ENCODE assay signal across 9 cellular contexts in genomic region chr3:156677536-156677935, GRCh38. TPM values are rescaled to one million over a fixed set of nuclear protein-coding genes. Genes with fewer than 3 reads are reported as not detected.
A peak's percentile ranks its signal among the peaks of the same experiment; 100 is the strongest.
DNase-seq lines count a peak whose midpoint lies in the region; TF ChIP-seq lines count a peak whose summit lies in the region.
"Had no signal": no experiment of that assay in that cellular context is flagged by ENCODE, and none has a peak within 500 bp of the region (broad histone marks: within the 10 kb centered on the region; RNA-seq: fewer than 3 reads in every experiment).

No MANE protein-coding gene starts in this region.

- H3K9me3 Mint-ChIP-seq in activated T-helper 2 cell treated with anti-CD3 and anti-CD28 coated beads, Interferon-gamma antibody, Interleukin-2, Interleukin-4, amounts not matched to agents 10 μg/mL and 5 μg/mL and 100 μg/mL, durations not matched to agents 14 hours and 24 hours and 36 hours: no peaks in the 10 kb centered on the region

- H3K27me3 ChIP-seq in A673 (replicated peaks; ENCODE audit: insufficient read depth, low read depth, low read length, poor library complexity) (no peaks in the 10 kb centered on the region), layer of hippocampus (ENCODE audit: control insufficient read depth, insufficient read depth, low read length) (no peaks in the 10 kb centered on the region)
- H3K27me3 ChIP-seq in effector memory CD4-positive, alpha-beta T cell (replicated peaks; ENCODE audit: control insufficient read depth, insufficient read depth, low read length, poor library complexity, severe bottlenecking): no peaks in the 10 kb centered on the region

- peaks cover 62% of the 10 kb centered on the region for H3K36me3 Mint-ChIP-seq in activated T-helper 2 cell treated with anti-CD3 and anti-CD28 coated beads, Interferon-gamma antibody, Interleukin-2, Interleukin-4, amounts not matched to agents 10 μg/mL and 5 μg/mL and 100 μg/mL, durations not matched to agents 14 hours and 24 hours and 36 hours (ENCODE audit: low read depth)

- H3K9me3 ChIP-seq in A673 (ENCODE audit: low read depth, low read length, poor library complexity, severe bottlenecking): no peaks in the 10 kb centered on the region
- H3K9me3 ChIP-seq in effector memory CD4-positive, alpha-beta T cell (ENCODE audit: control insufficient read depth, low read length): no peaks in the 10 kb centered on the region

- no peak for TF ChIP-seq CTCF in A673 (conservative IDR thresholded peaks at IDR 0.05; ENCODE audit: low read depth, low read length)

- peaks cover 51% of the 10 kb centered on the region for H3K4me1 ChIP-seq in A673 (ENCODE audit: insufficient read depth, low read length, poor library complexity, severe bottlenecking)
- H3K4me1 ChIP-seq in effector memory CD4-positive, alpha-beta T cell (ENCODE audit: control insufficient read depth, insufficient read depth, low read length, poor library complexity, severe bottlenecking): peaks cover 18% of the 10 kb centered on the region

- H3K4me3 ChIP-seq in A673 (ENCODE audit: low read depth, low read length, poor library complexity, severe bottlenecking): peak overlapping the region; percentile 89
- H3K4me3 ChIP-seq in effector memory CD4-positive, alpha-beta T cell (ENCODE audit: insufficient read depth, low read depth, low read length, poor library complexity, severe bottlenecking): no peak overlapping the region

- no TSS peak for BruUV-seq in A673 (replicated peaks; lab: Mats Ljungman, UMichigan)

- H3K36me3 ChIP-seq in A673 (ENCODE audit: insufficient read depth, low read length, poor library complexity, severe bottlenecking): peaks cover 53% of the 10 kb centered on the region
- H3K36me3 ChIP-seq in effector memory CD4-positive, alpha-beta T cell (ENCODE audit: control insufficient read depth, insufficient read depth, low read length): peaks cover 9% of the 10 kb centered on the region

- intact Hi-C loops in A673 (cut with micrococcal nuclease; ENCODE audit: unreplicated experiment): loop anchor here (5.0 kb wide), 3 partner anchors 135 to 525 kb away; no protein-coding TSS in a partner anchor
- intact Hi-C loops in activated T-helper 2 cell treated with anti-CD3 and anti-CD28 coated beads, Interferon-gamma antibody, Interleukin-2, Interleukin-4, amounts not matched to agents 10 μg/mL and 5 μg/mL and 100 μg/mL, durations not matched to agents 14 hours and 24 hours and 36 hours (cut with micrococcal nuclease): loop anchor here (1.0 to 2.0 kb wide), 3 partner anchors 8 to 459 kb away; no protein-coding TSS in a partner anchor

- DNase-seq in A673 (ENCODE audit: low spot score): no peak
- peak; percentile 14 for DNase-seq in Daoy (ENCODE audit: low read depth)
- no peak for DNase-seq in activated T-helper 2 cell treated with anti-CD3 and anti-CD28 coated beads, Interferon-gamma antibody, Interleukin-2, Interleukin-4, amounts not matched to agents 10 μg/mL and 5 μg/mL and 100 μg/mL, durations not matched to agents 14 hours and 24 hours and 36 hours (ENCODE audit: low spot score)
- DNase-seq in NCI-H187 treated with DMSO at 0.1 percent for 48 hours (lab: John Stamatoyannopoulos, UW): no peak
- no peak for DNase-seq in stimulated activated CD4-positive, alpha-beta T cell treated with anti-CD3 and anti-CD28 coated beads, Interleukin-15, amount 100 ng/mL, for 24 hours
- no peak for DNase-seq in effector memory CD4-positive, alpha-beta T cell
- no peak for DNase-seq in NCI-H1930 (lab: John Stamatoyannopoulos, UW)
- DNase-seq: effector CD8-positive, alpha-beta T cell had no signal

- H3K27ac ChIP-seq in A673 (ENCODE audit: low read depth, low read length, poor library complexity, severe bottlenecking): no peak overlapping the region
- peak overlapping the region; percentile 35 for H3K27ac ChIP-seq in layer of hippocampus (ENCODE audit: low read depth, low read length)
- no peak overlapping the region for H3K27ac ChIP-seq in effector memory CD4-positive, alpha-beta T cell (ENCODE audit: insufficient read depth, low read length, poor library complexity, severe bottlenecking)

- no peaks in the 10 kb centered on the region for H3K27me3 Mint-ChIP-seq in activated T-helper 2 cell treated with anti-CD3 and anti-CD28 coated beads, Interferon-gamma antibody, Interleukin-2, Interleukin-4, amounts not matched to agents 10 μg/mL and 5 μg/mL and 100 μg/mL, durations not matched to agents 14 hours and 24 hours and 36 hours (ENCODE audit: low read depth)

- POLR2A ChIA-PET in A673 (lab: Charles Lee; ENCODE audit: low non-redundant PET): interaction anchor here (0.6 kb wide), 1 partner anchor 11 kb away, joined by 12 read pairs; no protein-coding TSS in a partner anchor

- H3K4me1 Mint-ChIP-seq in activated T-helper 2 cell treated with anti-CD3 and anti-CD28 coated beads, Interferon-gamma antibody, Interleukin-2, Interleukin-4, amounts not matched to agents 10 μg/mL and 5 μg/mL and 100 μg/mL, durations not matched to agents 14 hours and 24 hours and 36 hours (ENCODE audit: low read depth): peaks cover 62% of the 10 kb centered on the region

- CTCF ChIA-PET in A673 (lab: Charles Lee): no interaction called here

- no peak overlapping the region for H3K27ac Mint-ChIP-seq in activated T-helper 2 cell treated with anti-CD3 and anti-CD28 coated beads, Interferon-gamma antibody, Interleukin-2, Interleukin-4, amounts not matched to agents 10 μg/mL and 5 μg/mL and 100 μg/mL, durations not matched to agents 14 hours and 24 hours and 36 hours

- peak overlapping the region; percentile 86 for H3K4me3 Mint-ChIP-seq in activated T-helper 2 cell treated with anti-CD3 and anti-CD28 coated beads, Interferon-gamma antibody, Interleukin-2, Interleukin-4, amounts not matched to agents 10 μg/mL and 5 μg/mL and 100 μg/mL, durations not matched to agents 14 hours and 24 hours and 36 hours (ENCODE audit: low read depth)

RNA-seq across cellular contexts. Expression of gene TIPARP, which starts 3.1 kb away (rescaled TPM):
- total RNA-seq in A673 (2021): 116 TPM in 2 replicates
- total RNA-seq in Daoy (2014; rRNA removed; shearing (Covaris generic)): 32.8 and 41.0 TPM in 2 replicates
- 22.1 and 22.8 TPM in 2 replicates for total RNA-seq in activated T-helper 2 cell treated with anti-CD3 and anti-CD28 coated beads, Interferon-gamma antibody, Interleukin-2, Interleukin-4, amounts not matched to agents 10 μg/mL and 5 μg/mL and 100 μg/mL, durations not matched to agents 14 hours and 24 hours and 36 hours
